ENCODE assay signal across 1 cellular context in the genomic region with DNA sequence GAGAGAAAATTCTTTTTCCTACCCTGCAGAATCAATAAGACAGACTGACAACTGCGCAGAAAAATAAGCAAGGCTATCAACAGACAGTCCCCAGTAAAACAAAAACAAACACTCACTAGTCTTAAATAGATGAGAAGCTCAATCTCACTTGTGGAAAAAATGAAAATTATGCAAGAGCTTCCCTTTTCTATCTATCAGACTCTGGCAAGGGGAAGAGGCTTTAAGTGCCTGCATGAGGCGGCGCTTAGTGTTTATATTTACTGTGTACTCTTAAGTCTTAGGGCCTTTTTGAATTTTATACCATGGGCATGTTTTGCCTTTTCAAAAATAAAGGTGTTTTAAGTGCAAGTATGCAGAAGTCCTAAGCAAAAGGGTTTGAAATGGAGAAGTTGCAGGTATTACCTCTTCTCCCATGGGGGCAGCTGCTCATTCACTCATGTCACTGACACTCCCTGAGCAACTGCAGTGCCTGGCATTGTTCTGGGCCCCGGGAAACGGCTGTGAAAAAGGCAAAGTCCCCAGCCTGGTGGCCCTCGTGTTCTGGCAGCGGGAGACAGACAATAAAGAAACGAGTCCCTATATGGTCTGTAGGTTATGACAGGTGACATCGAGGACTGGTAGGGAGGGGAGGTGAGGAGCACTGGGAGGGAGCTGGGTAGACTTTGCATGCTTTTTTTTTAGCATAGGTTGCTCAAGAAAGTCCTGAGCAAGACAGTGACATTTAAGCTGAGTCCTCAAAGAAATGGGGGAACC.
A peak's percentile ranks its signal among the peaks of the same experiment; 100 is the strongest.
TF ChIP-seq lines count a peak whose summit lies in the region.

No MANE protein-coding gene starts in this region.

TF ChIP-seq in HEK293, 187 proteins besides CTCF, POLR2A, EP300 and RAD21 (continued from another document):
- TF ChIP-seq HIC1 (tag by site-specific recombination; IDR thresholded peaks at IDR 0.05) (no peak), ZNF548 (tag by site-specific recombination; IDR thresholded peaks at IDR 0.05) (no peak), ZNF670 (tag by site-specific recombination; IDR thresholded peaks at IDR 0.05; ENCODE audit: low read depth) (no peak), ZNF529 (tag by site-specific recombination; IDR thresholded peaks at IDR 0.05; ENCODE audit: insufficient replicate concordance) (no peak), ZBTB20 (tag by site-specific recombination; IDR thresholded peaks at IDR 0.05) (peak; percentile 71), ZNF624 (tag by site-specific recombination; IDR thresholded peaks at IDR 0.05) (no peak), ZNF23 (tag by site-specific recombination; IDR thresholded peaks at IDR 0.05; ENCODE audit: borderline replicate concordance) (no peak), ZNF175 (tag by site-specific recombination; IDR thresholded peaks at IDR 0.05) (no peak), GLI4 (tag by site-specific recombination; IDR thresholded peaks at IDR 0.05) (no peak), ZNF121 (tag by site-specific recombination; IDR thresholded peaks at IDR 0.05) (no peak)
- TF ChIP-seq, protein P1, sequence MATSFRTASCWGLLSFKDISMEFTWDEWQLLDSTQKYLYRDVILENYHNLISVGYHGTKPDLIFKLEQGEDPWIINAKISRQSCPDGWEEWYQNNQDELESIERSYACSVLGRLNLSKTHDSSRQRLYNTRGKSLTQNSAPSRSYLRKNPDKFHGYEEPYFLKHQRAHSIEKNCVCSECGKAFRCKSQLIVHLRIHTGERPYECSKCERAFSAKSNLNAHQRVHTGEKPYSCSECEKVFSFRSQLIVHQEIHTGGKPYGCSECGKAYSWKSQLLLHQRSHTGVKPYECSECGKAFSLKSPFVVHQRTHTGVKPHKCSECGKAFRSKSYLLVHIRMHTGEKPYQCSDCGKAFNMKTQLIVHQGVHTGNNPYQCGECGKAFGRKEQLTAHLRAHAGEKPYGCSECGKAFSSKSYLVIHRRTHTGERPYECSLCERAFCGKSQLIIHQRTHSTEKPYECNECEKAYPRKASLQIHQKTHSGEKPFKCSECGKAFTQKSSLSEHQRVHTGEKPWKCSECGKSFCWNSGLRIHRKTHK (tag by site-specific recombination; IDR thresholded peaks at IDR 0.05): no peak
